ENCODE assay signal across 15 cellular contexts in the genomic region with DNA sequence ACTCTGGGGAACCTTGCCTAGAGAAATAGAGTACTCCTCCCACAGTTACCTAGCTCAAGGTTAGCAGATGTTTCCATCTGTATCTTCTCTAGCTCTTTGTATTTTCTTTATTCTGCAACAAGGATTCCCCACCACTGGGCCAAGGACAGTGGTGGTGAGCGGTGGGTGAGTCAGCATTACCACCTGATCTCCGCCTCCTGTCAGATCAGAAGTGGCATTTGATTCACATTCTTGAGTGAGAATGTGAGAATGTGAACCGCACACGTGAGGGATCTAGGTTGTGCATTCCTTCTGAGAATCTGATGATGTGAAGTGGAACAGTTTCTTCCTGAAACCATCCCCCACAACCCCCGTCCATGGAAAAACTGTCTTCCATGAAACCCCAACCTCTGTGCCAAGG. TPM values are rescaled to one million over a fixed set of nuclear protein-coding genes. Genes with fewer than 3 reads are reported as not detected.
"Had no signal": no experiment of that assay in that cellular context is flagged by ENCODE, and none has a peak within 500 bp of the region (broad histone marks: within the 10 kb centered on the region; RNA-seq: fewer than 3 reads in every experiment).

No MANE protein-coding gene starts in this region.

- H3K27me3 ChIP-seq: pancreas had no signal

- H3K36me3 Mint-ChIP-seq: activated naive CD8-positive, alpha-beta T cell treated with anti-CD3 and anti-CD28 coated beads for 36 hours; naive thymus-derived CD8-positive, alpha-beta T cell; stimulated activated effector memory CD8-positive, alpha-beta T cell treated with anti-CD3 and anti-CD28 coated beads, Interleukin-12 subunit alpha, Interleukin-12 subunit beta, amount 100 ng/mL, for 72 hours had no signal

- H3K27ac ChIP-seq: epithelial cell of prostate, pancreas had no signal

- H3K4me1 ChIP-seq: pancreas had no signal

- H3K9me3 Mint-ChIP-seq: activated naive CD8-positive, alpha-beta T cell treated with anti-CD3 and anti-CD28 coated beads for 36 hours; effector memory CD8-positive, alpha-beta T cell; stimulated activated effector memory CD8-positive, alpha-beta T cell treated with anti-CD3 and anti-CD28 coated beads, Interleukin-12 subunit alpha, Interleukin-12 subunit beta, amount 100 ng/mL, for 72 hours had no signal

- H3K9me3 ChIP-seq: pancreas had no signal

- H3K4me3 ChIP-seq: pancreas had no signal

- H3K27ac Mint-ChIP-seq: activated naive CD8-positive, alpha-beta T cell treated with anti-CD3 and anti-CD28 coated beads for 36 hours; effector memory CD8-positive, alpha-beta T cell; naive thymus-derived CD8-positive, alpha-beta T cell; stimulated activated effector memory CD8-positive, alpha-beta T cell treated with anti-CD3 and anti-CD28 coated beads, Interleukin-12 subunit alpha, Interleukin-12 subunit beta, amount 100 ng/mL, for 72 hours had no signal

- H3K36me3 ChIP-seq: pancreas had no signal

- ATAC-seq: effector memory CD8-positive, alpha-beta T cell; naive thymus-derived CD8-positive, alpha-beta T cell; pancreas; stimulated activated effector memory CD8-positive, alpha-beta T cell treated with anti-CD3 and anti-CD28 coated beads, Interleukin-12 subunit alpha, Interleukin-12 subunit beta, amount 100 ng/mL, for 72 hours had no signal

- DNase-seq: activated CD4-positive, alpha-beta T cell treated with anti-CD3 and anti-CD28 coated beads for 1 hour; activated effector memory CD4-positive, alpha-beta T cell treated with Interleukin-2 at 50 U/mL for 16 hours; activated naive CD8-positive, alpha-beta T cell treated with anti-CD3 and anti-CD28 coated beads for 36 hours; anterior cingulate cortex; dermis blood vessel endothelial cell; effector memory CD8-positive, alpha-beta T cell; hypothalamus; kidney; mesenchymal stem cell; naive thymus-derived CD8-positive, alpha-beta T cell; pancreas; stimulated activated CD4-positive, alpha-beta T cell treated with anti-CD3 and anti-CD28 coated beads, Interleukin-12 subunit alpha, Interleukin-12 subunit beta, amount 100 ng/mL, for 4 hours had no signal

RNA-seq across cellular contexts. Expression of a gene that starts 9.0 kb away (rescaled TPM):
- total RNA-seq: activated CD8-positive, alpha-beta memory T cell treated with anti-CD3 and anti-CD28 coated beads for 36 hours had no signal
